ENCODE assay signal across 29 cellular contexts in the genomic region with DNA sequence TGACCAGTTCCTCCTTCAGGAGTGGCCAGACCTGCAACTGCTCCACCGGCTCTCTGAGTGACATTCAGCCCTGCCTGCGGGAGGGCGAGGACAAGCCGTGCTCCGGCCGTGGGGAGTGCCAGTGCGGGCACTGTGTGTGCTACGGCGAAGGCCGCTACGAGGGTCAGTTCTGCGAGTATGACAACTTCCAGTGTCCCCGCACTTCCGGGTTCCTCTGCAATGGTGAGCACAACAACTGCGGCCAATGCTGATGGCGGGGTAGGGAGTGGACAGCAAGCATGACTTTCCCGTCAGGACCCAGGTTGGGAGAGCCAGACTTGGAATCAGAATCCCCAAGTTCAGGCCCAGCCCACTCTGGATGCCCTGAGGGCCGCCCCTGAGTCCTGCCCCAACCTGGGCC. TPM values are rescaled to one million over a fixed set of nuclear protein-coding genes. Genes with fewer than 3 reads are reported as not detected.
"Had no signal": no experiment of that assay in that cellular context is flagged by ENCODE, and none has a peak within 500 bp of the region (broad histone marks: within the 10 kb centered on the region; RNA-seq: fewer than 3 reads in every experiment).

No MANE protein-coding gene starts in this region.

- H3K27ac Mint-ChIP-seq: activated CD4-positive, alpha-beta T cell treated with anti-CD3 and anti-CD28 coated beads, Interleukin-2, amount 10 ng/mL, durations not matched to agents 24 days and 14 days; activated CD8-positive, alpha-beta T cell treated with anti-CD3 and anti-CD28 coated beads for 36 hours; activated naive CD4-positive, alpha-beta T cell treated with anti-CD3 and anti-CD28 coated beads for 36 hours; activated T-cell treated with anti-CD3 and anti-CD28 coated beads, Interleukin-2, amount 50 U/mL, for 24 hours; T-helper 1 cell treated with Interleukin-12 subunit alpha and Interleukin-12 subunit beta and Interleukin-4 antibody, amounts not matched to agents 30 μg/mL and 1 μg/mL, for 36 hours; T-helper 2 cell treated with Interferon-gamma antibody and Interleukin-4, amounts not matched to agents 5 μg/mL and 100 μg/mL, for 36 hours had no signal

- DNase-seq: activated CD4-positive, alpha-beta T cell treated with anti-CD3 and anti-CD28 coated beads, Interleukin-2, amount 10 ng/mL, durations not matched to agents 24 days and 14 days; activated CD4-positive, alpha-beta T cell treated with anti-CD3 and anti-CD28 coated beads, Interleukin-2, amount 50 U/mL, for 4 hours; activated CD8-positive, alpha-beta T cell treated with anti-CD3 and anti-CD28 coated beads for 36 hours; activated gamma-delta T cell treated with Interleukin-2 at 50 U/mL for 16 hours; activated naive CD4-positive, alpha-beta T cell treated with anti-CD3 and anti-CD28 coated beads for 36 hours; activated T-cell treated with anti-CD3 and anti-CD28 coated beads, Interleukin-2, amount 50 U/mL, for 24 hours; adrenal gland; body of pancreas; central memory CD4-positive, alpha-beta T cell; Kasumi-1; KG1; MM.1S; MV-4-11; NCI-H1092; NCI-H1436 treated with DMSO at 0.1 percent for 48 hours; NCI-H1694 treated with DMSO at 0.1 percent for 48 hours; NCI-H2029; NCI-H2171; NCI-H510A; NCI-H526; NCI-H748 treated with DMSO at 0.1 percent for 48 hours; NK-92 treated with Interleukin-12 subunit alpha and Interleukin-12 subunit beta, amount 100 ng/mL, for 24 hours; PC-9; SHP77 treated with DMSO at 0.1 percent for 48 hours; SK-N-SH had no signal

- H3K36me3 Mint-ChIP-seq: activated naive CD4-positive, alpha-beta T cell treated with anti-CD3 and anti-CD28 coated beads, Interleukin-2, amount 50 U/mL, for 72 hours had no signal

- H3K27me3 ChIP-seq: adrenal gland, body of pancreas had no signal

- H3K4me1 ChIP-seq: adrenal gland, body of pancreas, SJSA1 had no signal

- ATAC-seq: activated CD8-positive, alpha-beta T cell treated with anti-CD3 and anti-CD28 coated beads for 36 hours; activated naive CD4-positive, alpha-beta T cell treated with anti-CD3 and anti-CD28 coated beads, Interleukin-2, amount 50 U/mL, for 72 hours; body of pancreas had no signal

- H3K9me3 ChIP-seq: adrenal gland, body of pancreas, SJSA1, SK-N-SH had no signal

- H3K27ac ChIP-seq: adrenal gland, body of pancreas, PC-9, SJSA1 had no signal

- H3K9me3 Mint-ChIP-seq: activated CD4-positive, alpha-beta T cell treated with anti-CD3 and anti-CD28 coated beads, Interleukin-2, amount 10 ng/mL, durations not matched to agents 24 days and 14 days; activated CD8-positive, alpha-beta T cell treated with anti-CD3 and anti-CD28 coated beads for 36 hours; activated naive CD4-positive, alpha-beta T cell treated with anti-CD3 and anti-CD28 coated beads for 36 hours; activated naive CD4-positive, alpha-beta T cell treated with anti-CD3 and anti-CD28 coated beads, Interleukin-2, amount 50 U/mL, for 72 hours; activated T-cell treated with anti-CD3 and anti-CD28 coated beads, Interleukin-2, amount 50 U/mL, for 24 hours; T-helper 1 cell treated with Interleukin-12 subunit alpha and Interleukin-12 subunit beta and Interleukin-4 antibody, amounts not matched to agents 30 μg/mL and 1 μg/mL, for 36 hours; T-helper 2 cell treated with Interferon-gamma antibody and Interleukin-4, amounts not matched to agents 5 μg/mL and 100 μg/mL, for 36 hours had no signal

- H3K4me3 Mint-ChIP-seq: activated CD4-positive, alpha-beta T cell treated with anti-CD3 and anti-CD28 coated beads, Interleukin-2, amount 10 ng/mL, durations not matched to agents 24 days and 14 days; activated CD8-positive, alpha-beta T cell treated with anti-CD3 and anti-CD28 coated beads for 36 hours; activated naive CD4-positive, alpha-beta T cell treated with anti-CD3 and anti-CD28 coated beads for 36 hours; activated T-cell treated with anti-CD3 and anti-CD28 coated beads, Interleukin-2, amount 50 U/mL, for 24 hours; T-helper 1 cell treated with Interleukin-12 subunit alpha and Interleukin-12 subunit beta and Interleukin-4 antibody, amounts not matched to agents 30 μg/mL and 1 μg/mL, for 36 hours; T-helper 2 cell treated with Interferon-gamma antibody and Interleukin-4, amounts not matched to agents 5 μg/mL and 100 μg/mL, for 36 hours had no signal

- H2AFZ ChIP-seq: PC-9 had no signal

- H3K4me3 ChIP-seq: adrenal gland, body of pancreas, PC-9, SJSA1 had no signal

- H3K27me3 Mint-ChIP-seq: activated CD4-positive, alpha-beta T cell treated with anti-CD3 and anti-CD28 coated beads, Interleukin-2, amount 10 ng/mL, durations not matched to agents 24 days and 14 days; activated T-cell treated with anti-CD3 and anti-CD28 coated beads, Interleukin-2, amount 50 U/mL, for 24 hours had no signal

- H3K4me2 ChIP-seq: PC-9, SK-N-SH had no signal

- H3K36me3 ChIP-seq: adrenal gland, SJSA1 had no signal

- H3K9me2 ChIP-seq: SK-N-SH had no signal

RNA-seq across cellular contexts. Expression of a gene that starts 12.2 kb away (rescaled TPM):
- total RNA-seq: SJSA1 had no signal
